1 cellular context compared by ENCODE assay signal in genomic region chr2:203533696-203534471, GRCh38.
TF ChIP-seq lines count a peak whose summit lies in the region.

No MANE protein-coding gene starts in this region.

TF ChIP-seq in IMR-90, 13 proteins besides CTCF, POLR2A, EP300 and RAD21 (continued from another document):
- TF ChIP-seq MXI1 (IDR thresholded peaks at IDR 0.05; ENCODE audit: borderline replicate concordance, low read depth, low read length) = no peak
- TF ChIP-seq FOS (IDR thresholded peaks at IDR 0.05; ENCODE audit: low read depth, low read length) = no peak
- no peak for TF ChIP-seq NFE2L2 (IDR thresholded peaks at IDR 0.05; ENCODE audit: low read depth, low read length)
- TF ChIP-seq CHD1 (IDR thresholded peaks at IDR 0.05; ENCODE audit: low read depth, low read length) = no peak
- TF ChIP-seq RCOR1 (IDR thresholded peaks at IDR 0.05; ENCODE audit: insufficient replicate concordance, low read length) = no peak
- TF ChIP-seq RFX5 (IDR thresholded peaks at IDR 0.05; ENCODE audit: low read depth, low read length) = no peak
- no peak for TF ChIP-seq MAFK (IDR thresholded peaks at IDR 0.05; ENCODE audit: low read depth, low read length)
- no peak for TF ChIP-seq SMC3 (IDR thresholded peaks at IDR 0.05; ENCODE audit: low read depth, low read length)
